1 cellular context compared by ENCODE assay signal in the genomic region with DNA sequence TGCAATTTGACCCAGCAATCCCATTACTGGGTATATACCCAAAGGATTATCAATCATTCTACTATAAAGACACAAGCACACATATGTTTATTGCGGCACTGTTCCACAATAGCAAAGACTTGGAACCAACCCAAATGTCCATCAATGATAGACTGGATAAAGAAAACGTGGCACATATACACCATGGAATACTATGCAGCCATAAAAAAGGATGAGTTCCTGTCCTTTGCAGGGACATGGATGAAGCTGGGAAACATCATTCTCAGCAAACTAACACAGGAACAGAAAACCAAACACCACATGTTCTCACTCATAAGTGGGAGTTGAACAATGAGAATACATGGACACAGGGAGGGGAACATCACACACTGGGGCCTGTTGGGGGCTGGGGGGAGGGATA.
TF ChIP-seq lines count a peak whose summit lies in the region.

No MANE protein-coding gene starts in this region.

TF ChIP-seq in HEK293, 187 proteins besides CTCF, POLR2A, EP300 and RAD21:
- peak; percentile 99 for TF ChIP-seq ZNF146 (tag by site-specific recombination; IDR thresholded peaks at IDR 0.05)
- TF ChIP-seq, protein P1, sequence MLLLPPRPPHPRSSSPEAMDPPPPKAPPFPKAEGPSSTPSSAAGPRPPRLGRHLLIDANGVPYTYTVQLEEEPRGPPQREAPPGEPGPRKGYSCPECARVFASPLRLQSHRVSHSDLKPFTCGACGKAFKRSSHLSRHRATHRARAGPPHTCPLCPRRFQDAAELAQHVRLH (tag by site-specific recombination; IDR thresholded peaks at IDR 0.05), result peak; percentile 71; the same call in 1 of the 2 replicates
TF ChIP-seq in HEK293: peak in this region for 2; not testable (repeated sequence) for 185.
